Comparison of ENCODE assay signal across 1 cellular context in the genomic region with DNA sequence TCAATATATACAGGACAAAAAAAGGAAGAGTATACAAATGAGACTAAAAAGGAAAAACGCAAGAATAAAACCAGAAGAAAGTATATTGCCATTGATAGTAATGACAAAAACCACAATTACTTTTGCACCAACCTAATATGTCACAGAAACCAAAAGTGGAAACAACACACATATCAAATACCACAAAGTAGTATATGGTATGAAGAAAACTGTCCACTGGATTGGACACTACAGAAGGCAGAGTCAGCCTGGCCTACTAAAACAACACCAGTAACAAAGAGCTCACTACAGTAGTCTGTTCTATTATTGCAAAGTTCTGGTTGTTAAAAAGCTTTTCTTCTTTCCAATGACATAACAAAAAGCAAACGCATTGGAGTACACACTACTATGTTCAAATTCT.
TF ChIP-seq lines count a peak whose summit lies in the region.

No MANE protein-coding gene starts in this region.

TF ChIP-seq in HEK293, 187 proteins besides CTCF, POLR2A, EP300 and RAD21 (continued from another document):
- TF ChIP-seq PRDM4 (tag by site-specific recombination; IDR thresholded peaks at IDR 0.05): no peak
- peak; percentile 80 for TF ChIP-seq PRDM1 (tag by site-specific recombination; IDR thresholded peaks at IDR 0.05)
TF ChIP-seq in HEK293: peak in this region for 1.
